ENCODE assay signal across 1 cellular context in the genomic region with DNA sequence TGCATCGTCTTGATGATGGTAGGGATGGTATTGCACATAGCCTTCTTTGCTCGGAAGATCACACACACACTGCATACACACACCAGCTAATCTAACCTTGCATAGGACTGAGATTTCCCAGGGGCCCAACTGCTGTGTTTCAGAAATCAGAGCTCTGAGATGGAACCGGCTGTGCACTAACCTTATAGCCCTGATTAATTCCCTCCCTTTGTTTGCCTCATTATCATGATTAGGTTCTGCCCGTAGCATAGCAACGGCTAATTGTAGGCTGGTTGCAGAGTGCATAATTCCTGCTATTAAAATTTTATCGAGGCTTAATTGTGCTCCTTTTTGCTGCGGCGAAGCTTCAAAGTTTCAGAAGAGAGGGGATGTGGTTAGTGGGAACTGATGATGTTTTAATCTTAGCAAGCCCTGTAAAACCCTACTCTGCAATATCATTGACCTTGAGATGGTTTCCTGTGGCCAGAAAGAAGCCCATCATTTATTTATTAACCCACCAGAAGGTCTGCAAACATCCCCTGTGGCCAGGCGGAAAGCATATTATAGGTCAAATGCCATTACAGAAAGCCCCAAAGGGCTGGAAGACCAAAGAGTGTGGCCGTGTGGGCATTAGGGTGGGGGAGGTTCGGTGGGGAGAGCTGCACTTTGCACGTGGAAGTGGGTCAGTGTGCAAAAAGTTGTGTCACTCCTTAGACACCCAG.
TF ChIP-seq lines count a peak whose summit lies in the region.

No MANE protein-coding gene starts in this region.

TF ChIP-seq in GM12878, 131 proteins besides CTCF, POLR2A, EP300 and RAD21 (continued from another document):
- TF ChIP-seq RELA (IDR thresholded peaks at IDR 0.05; ENCODE audit: borderline replicate concordance, partially characterized antibody) (peak; percentile 59), SPI1 (IDR thresholded peaks at IDR 0.05; ENCODE audit: borderline replicate concordance, insufficient read depth, low read depth, low read length) (0 out of 2 replicates have a peak, but pooled peaks have one; percentile 3), KDM1A (IDR thresholded peaks at IDR 0.05; ENCODE audit: borderline replicate concordance) (no peak), KLF5 (IDR thresholded peaks at IDR 0.05; ENCODE audit: partially characterized antibody) (peak; percentile 42), ESRRA (IDR thresholded peaks at IDR 0.05; ENCODE audit: low read length) (peak; percentile 89; the same call in 1 of the 2 replicates), BRCA1 (IDR thresholded peaks at IDR 0.05; ENCODE audit: low read depth, low read length) (no peak), BHLHE40 (IDR thresholded peaks at IDR 0.05; ENCODE audit: borderline replicate concordance in 1 of 2, low read depth in 2 of 2, low read length in 1 of 2) (peak; percentile 72 to 78), ATF7 (IDR thresholded peaks at IDR 0.05; ENCODE audit: low read depth) (peak; percentile 66), CREB1 (IDR thresholded peaks at IDR 0.05; ENCODE audit: low read depth) (no peak), PAX5 (IDR thresholded peaks at IDR 0.05; ENCODE audit: borderline replicate concordance, low read depth, low read length) (0 out of 2 replicates have a peak, but pooled peaks have one; percentile 23), EGR1 (IDR thresholded peaks at IDR 0.05; ENCODE audit: borderline replicate concordance in 1 of 2, low read depth in 2 of 2, low read length in 2 of 2) (no peak), MEF2B (IDR thresholded peaks at IDR 0.05; ENCODE audit: partially characterized antibody, poor library complexity, severe bottlenecking) (peak; percentile 78), MXI1 (IDR thresholded peaks at IDR 0.05; ENCODE audit: low read depth, low read length) (no peak), CEBPB (IDR thresholded peaks at IDR 0.05; ENCODE audit: borderline replicate concordance in 1 of 2, low read depth in 2 of 2, low read length in 2 of 2) (no peak), PML (IDR thresholded peaks at IDR 0.05; ENCODE audit: low read length) (no peak), NBN (IDR thresholded peaks at IDR 0.05) (peak; percentile 71)
- TF ChIP-seq, protein P1, sequence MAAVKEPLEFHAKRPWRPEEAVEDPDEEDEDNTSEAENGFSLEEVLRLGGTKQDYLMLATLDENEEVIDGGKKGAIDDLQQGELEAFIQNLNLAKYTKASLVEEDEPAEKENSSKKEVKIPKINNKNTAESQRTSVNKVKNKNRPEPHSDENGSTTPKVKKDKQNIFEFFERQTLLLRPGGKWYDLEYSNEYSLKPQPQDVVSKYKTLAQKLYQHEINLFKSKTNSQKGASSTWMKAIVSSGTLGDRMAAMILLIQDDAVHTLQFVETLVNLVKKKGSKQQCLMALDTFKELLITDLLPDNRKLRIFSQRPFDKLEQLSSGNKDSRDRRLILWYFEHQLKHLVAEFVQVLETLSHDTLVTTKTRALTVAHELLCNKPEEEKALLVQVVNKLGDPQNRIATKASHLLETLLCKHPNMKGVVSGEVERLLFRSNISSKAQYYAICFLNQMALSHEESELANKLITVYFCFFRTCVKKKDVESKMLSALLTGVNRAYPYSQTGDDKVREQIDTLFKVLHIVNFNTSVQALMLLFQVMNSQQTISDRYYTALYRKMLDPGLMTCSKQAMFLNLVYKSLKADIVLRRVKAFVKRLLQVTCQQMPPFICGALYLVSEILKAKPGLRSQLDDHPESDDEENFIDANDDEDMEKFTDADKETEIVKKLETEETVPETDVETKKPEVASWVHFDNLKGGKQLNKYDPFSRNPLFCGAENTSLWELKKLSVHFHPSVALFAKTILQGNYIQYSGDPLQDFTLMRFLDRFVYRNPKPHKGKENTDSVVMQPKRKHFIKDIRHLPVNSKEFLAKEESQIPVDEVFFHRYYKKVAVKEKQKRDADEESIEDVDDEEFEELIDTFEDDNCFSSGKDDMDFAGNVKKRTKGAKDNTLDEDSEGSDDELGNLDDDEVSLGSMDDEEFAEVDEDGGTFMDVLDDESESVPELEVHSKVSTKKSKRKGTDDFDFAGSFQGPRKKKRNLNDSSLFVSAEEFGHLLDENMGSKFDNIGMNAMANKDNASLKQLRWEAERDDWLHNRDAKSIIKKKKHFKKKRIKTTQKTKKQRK (IDR thresholded peaks at IDR 0.05; ENCODE audit: low read depth, low read length), result no peak
- TF ChIP-seq, protein P2, sequence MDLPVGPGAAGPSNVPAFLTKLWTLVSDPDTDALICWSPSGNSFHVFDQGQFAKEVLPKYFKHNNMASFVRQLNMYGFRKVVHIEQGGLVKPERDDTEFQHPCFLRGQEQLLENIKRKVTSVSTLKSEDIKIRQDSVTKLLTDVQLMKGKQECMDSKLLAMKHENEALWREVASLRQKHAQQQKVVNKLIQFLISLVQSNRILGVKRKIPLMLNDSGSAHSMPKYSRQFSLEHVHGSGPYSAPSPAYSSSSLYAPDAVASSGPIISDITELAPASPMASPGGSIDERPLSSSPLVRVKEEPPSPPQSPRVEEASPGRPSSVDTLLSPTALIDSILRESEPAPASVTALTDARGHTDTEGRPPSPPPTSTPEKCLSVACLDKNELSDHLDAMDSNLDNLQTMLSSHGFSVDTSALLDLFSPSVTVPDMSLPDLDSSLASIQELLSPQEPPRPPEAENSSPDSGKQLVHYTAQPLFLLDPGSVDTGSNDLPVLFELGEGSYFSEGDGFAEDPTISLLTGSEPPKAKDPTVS (IDR thresholded peaks at IDR 0.05; ENCODE audit: low read depth, low read length), result no peak
- TF ChIP-seq, protein P3, sequence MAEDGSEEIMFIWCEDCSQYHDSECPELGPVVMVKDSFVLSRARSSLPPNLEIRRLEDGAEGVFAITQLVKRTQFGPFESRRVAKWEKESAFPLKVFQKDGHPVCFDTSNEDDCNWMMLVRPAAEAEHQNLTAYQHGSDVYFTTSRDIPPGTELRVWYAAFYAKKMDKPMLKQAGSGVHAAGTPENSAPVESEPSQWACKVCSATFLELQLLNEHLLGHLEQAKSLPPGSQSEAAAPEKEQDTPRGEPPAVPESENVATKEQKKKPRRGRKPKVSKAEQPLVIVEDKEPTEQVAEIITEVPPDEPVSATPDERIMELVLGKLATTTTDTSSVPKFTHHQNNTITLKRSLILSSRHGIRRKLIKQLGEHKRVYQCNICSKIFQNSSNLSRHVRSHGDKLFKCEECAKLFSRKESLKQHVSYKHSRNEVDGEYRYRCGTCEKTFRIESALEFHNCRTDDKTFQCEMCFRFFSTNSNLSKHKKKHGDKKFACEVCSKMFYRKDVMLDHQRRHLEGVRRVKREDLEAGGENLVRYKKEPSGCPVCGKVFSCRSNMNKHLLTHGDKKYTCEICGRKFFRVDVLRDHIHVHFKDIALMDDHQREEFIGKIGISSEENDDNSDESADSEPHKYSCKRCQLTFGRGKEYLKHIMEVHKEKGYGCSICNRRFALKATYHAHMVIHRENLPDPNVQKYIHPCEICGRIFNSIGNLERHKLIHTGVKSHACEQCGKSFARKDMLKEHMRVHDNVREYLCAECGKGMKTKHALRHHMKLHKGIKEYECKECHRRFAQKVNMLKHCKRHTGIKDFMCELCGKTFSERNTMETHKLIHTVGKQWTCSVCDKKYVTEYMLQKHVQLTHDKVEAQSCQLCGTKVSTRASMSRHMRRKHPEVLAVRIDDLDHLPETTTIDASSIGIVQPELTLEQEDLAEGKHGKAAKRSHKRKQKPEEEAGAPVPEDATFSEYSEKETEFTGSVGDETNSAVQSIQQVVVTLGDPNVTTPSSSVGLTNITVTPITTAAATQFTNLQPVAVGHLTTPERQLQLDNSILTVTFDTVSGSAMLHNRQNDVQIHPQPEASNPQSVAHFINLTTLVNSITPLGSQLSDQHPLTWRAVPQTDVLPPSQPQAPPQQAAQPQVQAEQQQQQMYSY (CRISPR knock-in tag; IDR thresholded peaks at IDR 0.05), result no peak
- TF ChIP-seq, protein P4, sequence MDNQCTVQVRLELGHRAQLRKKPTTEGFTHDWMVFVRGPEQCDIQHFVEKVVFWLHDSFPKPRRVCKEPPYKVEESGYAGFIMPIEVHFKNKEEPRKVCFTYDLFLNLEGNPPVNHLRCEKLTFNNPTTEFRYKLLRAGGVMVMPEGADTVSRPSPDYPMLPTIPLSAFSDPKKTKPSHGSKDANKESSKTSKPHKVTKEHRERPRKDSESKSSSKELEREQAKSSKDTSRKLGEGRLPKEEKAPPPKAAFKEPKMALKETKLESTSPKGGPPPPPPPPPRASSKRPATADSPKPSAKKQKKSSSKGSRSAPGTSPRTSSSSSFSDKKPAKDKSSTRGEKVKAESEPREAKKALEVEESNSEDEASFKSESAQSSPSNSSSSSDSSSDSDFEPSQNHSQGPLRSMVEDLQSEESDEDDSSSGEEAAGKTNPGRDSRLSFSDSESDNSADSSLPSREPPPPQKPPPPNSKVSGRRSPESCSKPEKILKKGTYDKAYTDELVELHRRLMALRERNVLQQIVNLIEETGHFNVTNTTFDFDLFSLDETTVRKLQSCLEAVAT (IDR thresholded peaks at IDR 0.05), result peak; percentile 63; the same call in 1 of the 2 replicates
- TF ChIP-seq, protein P5, sequence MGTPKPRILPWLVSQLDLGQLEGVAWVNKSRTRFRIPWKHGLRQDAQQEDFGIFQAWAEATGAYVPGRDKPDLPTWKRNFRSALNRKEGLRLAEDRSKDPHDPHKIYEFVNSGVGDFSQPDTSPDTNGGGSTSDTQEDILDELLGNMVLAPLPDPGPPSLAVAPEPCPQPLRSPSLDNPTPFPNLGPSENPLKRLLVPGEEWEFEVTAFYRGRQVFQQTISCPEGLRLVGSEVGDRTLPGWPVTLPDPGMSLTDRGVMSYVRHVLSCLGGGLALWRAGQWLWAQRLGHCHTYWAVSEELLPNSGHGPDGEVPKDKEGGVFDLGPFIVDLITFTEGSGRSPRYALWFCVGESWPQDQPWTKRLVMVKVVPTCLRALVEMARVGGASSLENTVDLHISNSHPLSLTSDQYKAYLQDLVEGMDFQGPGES (IDR thresholded peaks at IDR 0.05), result no peak
- TF ChIP-seq, protein P6, sequence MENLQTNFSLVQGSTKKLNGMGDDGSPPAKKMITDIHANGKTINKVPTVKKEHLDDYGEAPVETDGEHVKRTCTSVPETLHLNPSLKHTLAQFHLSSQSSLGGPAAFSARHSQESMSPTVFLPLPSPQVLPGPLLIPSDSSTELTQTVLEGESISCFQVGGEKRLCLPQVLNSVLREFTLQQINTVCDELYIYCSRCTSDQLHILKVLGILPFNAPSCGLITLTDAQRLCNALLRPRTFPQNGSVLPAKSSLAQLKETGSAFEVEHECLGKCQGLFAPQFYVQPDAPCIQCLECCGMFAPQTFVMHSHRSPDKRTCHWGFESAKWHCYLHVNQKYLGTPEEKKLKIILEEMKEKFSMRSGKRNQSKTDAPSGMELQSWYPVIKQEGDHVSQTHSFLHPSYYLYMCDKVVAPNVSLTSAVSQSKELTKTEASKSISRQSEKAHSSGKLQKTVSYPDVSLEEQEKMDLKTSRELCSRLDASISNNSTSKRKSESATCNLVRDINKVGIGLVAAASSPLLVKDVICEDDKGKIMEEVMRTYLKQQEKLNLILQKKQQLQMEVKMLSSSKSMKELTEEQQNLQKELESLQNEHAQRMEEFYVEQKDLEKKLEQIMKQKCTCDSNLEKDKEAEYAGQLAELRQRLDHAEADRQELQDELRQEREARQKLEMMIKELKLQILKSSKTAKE (IDR thresholded peaks at IDR 0.05; ENCODE audit: low read depth, poor library complexity, severe bottlenecking), result no peak
